Comparison of ENCODE assay signal across 22 cellular contexts in genomic region chr7:36532981-36533499, GRCh38.
DNase-seq lines count a peak whose midpoint lies in the region; ATAC-seq, FAIRE-seq and TF ChIP-seq lines count a peak whose summit lies in the region.
"Had no signal": no experiment of that assay in that cellular context is flagged by ENCODE, and none has a peak within 500 bp of the region (broad histone marks: within the 10 kb centered on the region; RNA-seq: fewer than 3 reads in every experiment).

No MANE protein-coding gene starts in this region.

- H3K9ac ChIP-seq in HepG2 (ENCODE audit: insufficient read depth, low read depth, low read length) = no peak overlapping the region
- H3K9ac ChIP-seq: BLaER1 treated with 17β-estradiol and CSF1 and Interleukin-3, amounts not matched to agents 10 nM and 100 nM had no signal

- no peaks in the 10 kb centered on the region for H3K36me3 ChIP-seq in Panc1 (ENCODE audit: control insufficient read depth, insufficient read depth, low read length)
- H3K36me3 ChIP-seq in HepG2 (replicated peaks in 1 of 2; ENCODE audit: control insufficient read depth in 1 of 2, insufficient read depth in 2 of 2, low read length in 2 of 2) = no peaks in the 10 kb centered on the region

- H3K36me3 Mint-ChIP-seq in osteocyte (ENCODE audit: unreplicated experiment) = no peaks in the 10 kb centered on the region

- no peak for TF ChIP-seq CTCF in Panc1 (IDR thresholded peaks at IDR 0.05)
- no peak for TF ChIP-seq CTCF in osteocyte (IDR thresholded peaks at IDR 0.05)
- no peak for TF ChIP-seq CTCF in HepG2 (CRISPR knock-in tag; IDR thresholded peaks at IDR 0.05)

- CTCF ChIA-PET in Panc1 (lab: Charles Lee) (no interaction called here), HepG2 (lab: Yijun Ruan, JAX; ENCODE audit: low intra/inter-chr PET ratio, low total read pairs) (no interaction called here)

- no peak for DNase-seq in Panc1 (ENCODE audit: low read depth, low spot score)
- peak in 40 of 42 donors; percentile 34 to 89 (median 68) for DNase-seq in head of caudate nucleus
- DNase-seq in osteocyte (ENCODE audit: extremely low spot score, unreplicated experiment) = peak; percentile 49
- DNase-seq in HepG2 (ENCODE audit: low spot score) = no peak
- DNase-seq in amygdala (lab: John Stamatoyannopoulos, UW) = no peak
- DNase-seq in germinal center (ENCODE audit: low spot score) = no peak
- DNase-seq: AML-193; Caco-2; Calu3; CD4-positive, alpha-beta T cell; CD8-positive, alpha-beta T cell; DMS79 treated with DMSO at 0.1 percent for 48 hours; GF-D8 had no signal

- H3K4me3 Mint-ChIP-seq in osteocyte (ENCODE audit: unreplicated experiment) = no peak overlapping the region
- H3K4me3 Mint-ChIP-seq: B cell; CD4-positive, alpha-beta T cell; CD8-positive, alpha-beta T cell had no signal

- 0 out of 2 replicates have a peak, but pooled peaks cover 9% of the 10 kb centered on the region for H3K4me1 ChIP-seq in Panc1 (ENCODE audit: control insufficient read depth, insufficient read depth, low read length)
- no peaks in the 10 kb centered on the region for H3K4me1 ChIP-seq in HepG2 (ENCODE audit: insufficient read depth, low read length)
- H3K4me1 ChIP-seq: A549, Caco-2 had no signal

- no peaks in the 10 kb centered on the region for H3K4me1 Mint-ChIP-seq in osteocyte (ENCODE audit: unreplicated experiment)
- H3K4me1 Mint-ChIP-seq: B cell had no signal

- POLR2A ChIA-PET in Panc1 (lab: Charles Lee) = no interaction called here
- POLR2A ChIA-PET in HepG2 (lab: Yijun Ruan, JAX) = no interaction called here

- in situ Hi-C loops in Panc1 (cut with HindIII; ENCODE audit: low pct_unique_long_range_greater_than_20kb, low sequenced_read_pairs) (no loop called here), HepG2 (cut with HindIII; ENCODE audit: extremely low pct_ligation_motif_present, low pct_unique_long_range_greater_than_20kb) (no loop called here)

- no peak for TF ChIP-seq RAD21 in HepG2 (CRISPR knock-in tag; IDR thresholded peaks at IDR 0.05)

- TF ChIP-seq EP300 in HepG2 (IDR thresholded peaks at IDR 0.05; ENCODE audit: low read depth in 2 of 2, low read length in 2 of 2) (no peak), HepG2 (CRISPR knock-in tag; IDR thresholded peaks at IDR 0.05; ENCODE audit: borderline replicate concordance) (no peak)

- no peak for TF ChIP-seq POLR2A in HepG2 (IDR thresholded peaks at IDR 0.05; ENCODE audit: insufficient read depth in 1 of 2, low read depth in 2 of 2, low read length in 2 of 2)

- intact Hi-C loops in Panc1 (cut with micrococcal nuclease; ENCODE audit: unreplicated experiment) (no loop called here), head of caudate nucleus (cut with DNase I) (no loop called here), HepG2 (cut with micrococcal nuclease; ENCODE audit: unreplicated experiment) (no loop called here)

- H3K9me3 ChIP-seq in Panc1 (ENCODE audit: control insufficient read depth, insufficient read depth, low read depth, low read length) (no peaks in the 10 kb centered on the region), HepG2 (ENCODE audit: low read length) (no peaks in the 10 kb centered on the region)
- H3K9me3 ChIP-seq: A549; BLaER1 treated with 17β-estradiol and CSF1 and Interleukin-3, amounts not matched to agents 10 nM and 100 nM; Caco-2 had no signal

- no peak overlapping the region for H3K27ac Mint-ChIP-seq in osteocyte (ENCODE audit: unreplicated experiment)
- H3K27ac Mint-ChIP-seq: B cell; CD4-positive, alpha-beta T cell; CD8-positive, alpha-beta T cell had no signal

- peak overlapping the region; percentile 14; the same call in 1 of the 2 replicates for H3K27ac ChIP-seq in Panc1 (ENCODE audit: low read length)
- no peak overlapping the region for H3K27ac ChIP-seq in HepG2 (ENCODE audit: extremely low read length, insufficient read depth, low read length)
- H3K27ac ChIP-seq: 22Rv1; A549; BLaER1 treated with 17β-estradiol and CSF1 and Interleukin-3, amounts not matched to agents 10 nM and 100 nM; C4-2B had no signal

- H3K9me3 Mint-ChIP-seq in osteocyte (ENCODE audit: unreplicated experiment) = no peaks in the 10 kb centered on the region
- H3K9me3 Mint-ChIP-seq: CD4-positive, alpha-beta T cell; CD8-positive, alpha-beta T cell had no signal

- 59% methylated on average over 5 of the region's 5 CpGs for WGBS in HepG2 (ENCODE audit: low lambda C conversion rate)

- no peaks in the 10 kb centered on the region for H3K27me3 Mint-ChIP-seq in osteocyte (ENCODE audit: unreplicated experiment)
- H3K27me3 Mint-ChIP-seq: B cell; CD4-positive, alpha-beta T cell had no signal

- H3K4me3 ChIP-seq in Panc1 (ENCODE audit: low read depth in 2 of 2, low read length in 2 of 2) (no peak overlapping the region), HepG2 (replicated peaks in 1 of 3; ENCODE audit: insufficient read depth in 1 of 3, low read depth in 2 of 3, low read length in 3 of 3) (no peak overlapping the region)
- H3K4me3 ChIP-seq: A549; BLaER1 treated with 17β-estradiol and CSF1 and Interleukin-3, amounts not matched to agents 10 nM and 100 nM had no signal

- H3K79me2 ChIP-seq in HepG2 (ENCODE audit: insufficient read depth, low read length) = no peaks in the 10 kb centered on the region

- no peak overlapping the region for H2AFZ ChIP-seq in HepG2 (ENCODE audit: low read length)

- ATAC-seq in Panc1 (no peak), HepG2 (no peak)
- ATAC-seq: CD8-positive, alpha-beta T cell had no signal

- BruUV-seq in Panc1 (replicated peaks; lab: Mats Ljungman, UMichigan) (no TSS peak), HepG2 (replicated peaks; lab: Mats Ljungman, UMichigan) (no TSS peak)

- H3K4me2 ChIP-seq in HepG2 (ENCODE audit: low read depth, low read length) = no peak overlapping the region
- H3K4me2 ChIP-seq: A549; BLaER1 treated with 17β-estradiol and CSF1 and Interleukin-3, amounts not matched to agents 10 nM and 100 nM had no signal

- H4K20me1 ChIP-seq in HepG2 (ENCODE audit: insufficient read depth, low read length) = no peaks in the 10 kb centered on the region
- H4K20me1 ChIP-seq: BLaER1 treated with 17β-estradiol and CSF1 and Interleukin-3, amounts not matched to agents 10 nM and 100 nM had no signal

- no peaks in the 10 kb centered on the region for H3K27me3 ChIP-seq in Panc1 (ENCODE audit: control insufficient read depth, insufficient read depth, low read length)
- H3K27me3 ChIP-seq in HepG2 (ENCODE audit: control insufficient read depth in 1 of 2, insufficient read depth in 2 of 2, low read length in 2 of 2) = peaks cover 0 to 5% of the 10 kb centered on the region in 2 experiments; a peak in 1 of 5 replicates
- H3K27me3 ChIP-seq: BLaER1 treated with 17β-estradiol and CSF1 and Interleukin-3, amounts not matched to agents 10 nM and 100 nM had no signal

- no peak for FAIRE-seq in HepG2 (lab: Jason Lieb, UNC)
- FAIRE-seq: A549, D721Med, G401.6, GM12891, GM19239 had no signal

TF ChIP-seq in HepG2, 621 proteins besides CTCF, POLR2A, EP300 and RAD21:
- no peak for TF ChIP-seq ZNF24 (IDR thresholded peaks at IDR 0.05)
- no peak for TF ChIP-seq REST (IDR thresholded peaks at IDR 0.05; ENCODE audit: borderline replicate concordance in 1 of 2, low read depth in 1 of 2, low read length in 2 of 2)
- no peak for TF ChIP-seq KLF12 (CRISPR knock-in tag; IDR thresholded peaks at IDR 0.05; ENCODE audit: borderline replicate concordance)
- no peak for TF ChIP-seq DNMT1 (CRISPR knock-in tag; IDR thresholded peaks at IDR 0.05)
- no peak for TF ChIP-seq HIVEP1 (CRISPR knock-in tag; IDR thresholded peaks at IDR 0.05)
- TF ChIP-seq HOXA7 (CRISPR knock-in tag; IDR thresholded peaks at IDR 0.05) = no peak
- no peak for TF ChIP-seq CBX1 (IDR thresholded peaks at IDR 0.05; ENCODE audit: low read depth)
- TF ChIP-seq TMF1 (CRISPR knock-in tag; IDR thresholded peaks at IDR 0.05; ENCODE audit: low read depth) = no peak
- TF ChIP-seq ZNF331 (CRISPR knock-in tag; IDR thresholded peaks at IDR 0.05) = no peak
- TF ChIP-seq PRDM4 (CRISPR knock-in tag; IDR thresholded peaks at IDR 0.05; ENCODE audit: borderline replicate concordance) = no peak

Comparison
In these comparisons a context has a peak if more than half of its experiments do, and no peak if none do; other contexts are left out.
1. DNase-seq: peak in head of caudate nucleus (40 of 42) and osteocyte (single experiment); none in Panc1 (single experiment), HepG2 (single experiment), amygdala (0 of 56) and germinal center (single experiment).